In the genomic region with DNA sequence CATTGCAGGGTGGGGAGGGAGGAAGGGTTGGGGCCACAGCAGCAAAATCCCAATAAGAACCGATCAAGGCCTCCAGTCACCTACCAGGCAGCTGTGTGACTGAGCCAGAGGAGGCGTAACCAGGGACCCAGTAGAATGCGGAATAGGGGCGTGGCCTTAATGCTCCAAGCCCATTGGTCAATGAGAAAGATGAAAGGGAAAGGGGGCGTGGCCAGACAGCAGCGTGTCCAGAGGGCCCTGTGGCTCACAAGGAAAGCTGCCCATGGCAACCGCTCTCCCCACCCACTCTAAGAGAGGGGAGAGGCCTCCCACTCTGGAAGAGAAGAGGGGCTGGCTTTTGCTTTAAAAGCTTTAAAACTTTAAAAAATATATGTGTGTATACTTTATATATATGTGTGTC, we compare ENCODE assay signal across 1 cellular context. TPM values are rescaled to one million over a fixed set of nuclear protein-coding genes. Genes with fewer than 3 reads are reported as not detected.
"Had no signal": no experiment of that assay in that cellular context is flagged by ENCODE, and none has a peak within 500 bp of the region (broad histone marks: within the 10 kb centered on the region; RNA-seq: fewer than 3 reads in every experiment).

A gene with protein sequence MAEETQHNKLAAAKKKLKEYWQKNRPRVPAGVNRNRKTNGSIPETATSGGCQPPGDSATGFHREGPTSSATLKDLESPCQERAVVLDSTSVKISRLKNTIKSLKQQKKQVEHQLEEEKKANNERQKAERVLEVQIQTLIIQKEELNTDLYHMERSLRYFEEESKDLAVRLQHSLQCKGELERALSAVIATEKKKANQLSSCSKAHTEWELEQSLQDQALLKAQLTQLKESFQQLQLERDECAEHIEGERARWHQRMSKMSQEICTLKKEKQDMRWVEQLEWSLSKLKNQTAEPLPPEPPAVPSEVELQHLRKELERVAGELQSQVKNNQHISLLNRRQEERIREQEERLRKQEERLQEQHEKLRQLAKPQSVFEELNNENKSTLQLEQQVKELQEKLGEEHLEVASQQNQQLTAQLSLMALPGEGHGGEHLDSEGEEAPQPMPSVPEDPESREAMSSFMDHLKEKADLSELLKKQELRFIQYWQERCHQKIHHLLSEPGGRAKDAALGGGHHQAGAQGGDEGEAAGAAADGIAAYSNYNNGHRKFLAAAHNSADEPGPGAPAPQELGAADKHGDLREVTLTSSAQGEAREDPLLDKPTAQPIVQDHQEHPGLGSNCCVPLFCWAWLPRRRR (minus strand): TSS at position 101 of the 400 bp plus-strand sequence. CDS start 98 bp downstream, at position 3.

RNA-seq across cellular contexts. Expression of the gene that starts here (rescaled TPM):
- total RNA-seq: H7 had no signal
